Comparison of ENCODE assay signal across 1 cellular context in the genomic region with DNA sequence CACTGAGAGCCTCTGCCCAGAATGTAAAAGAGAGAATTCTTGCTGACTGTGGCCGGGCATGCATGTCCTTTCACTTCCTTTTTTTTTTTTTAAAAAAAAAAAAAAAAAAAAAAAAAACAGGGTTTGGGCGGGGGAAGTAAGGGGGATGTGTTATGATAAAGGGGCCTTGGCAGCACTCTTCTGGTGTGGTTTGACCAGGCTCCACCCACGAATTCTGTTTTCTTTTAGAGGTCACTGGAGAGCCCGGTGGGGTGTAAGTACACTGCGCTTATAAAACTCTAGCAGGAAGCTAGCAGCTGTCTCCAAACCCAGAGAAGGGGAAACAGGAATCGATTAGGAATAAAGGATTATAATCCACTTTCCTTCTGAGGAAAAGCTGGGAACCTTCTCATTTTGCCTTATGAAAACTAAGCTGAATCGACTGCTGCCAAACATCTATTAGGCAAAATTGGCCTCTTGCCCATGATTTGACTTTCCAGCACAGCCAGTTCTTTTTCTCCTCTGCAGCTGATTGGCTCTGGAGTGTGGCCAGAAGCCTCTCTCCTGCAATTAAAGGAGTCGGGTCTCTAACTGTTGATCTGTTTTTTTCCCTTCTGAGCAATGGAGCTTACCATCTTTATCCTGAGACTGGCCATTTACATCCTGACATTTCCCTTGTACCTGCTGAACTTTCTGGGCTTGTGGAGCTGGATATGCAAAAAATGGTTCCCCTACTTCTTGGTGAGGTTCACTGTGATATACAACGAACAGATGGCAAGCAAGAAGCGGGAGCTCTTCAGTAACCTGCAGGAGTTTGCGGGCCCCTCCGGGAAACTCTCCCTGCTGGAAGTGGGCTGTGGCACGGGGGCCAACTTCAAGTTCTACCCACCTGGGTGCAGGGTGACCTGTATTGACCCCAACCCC.
TF ChIP-seq lines count a peak whose summit lies in the region.

No MANE protein-coding gene starts in this region.

TF ChIP-seq in SK-N-SH treated with all-trans-retinoic acid at 6 μM for 48 hours, 23 proteins besides CTCF, POLR2A, EP300 and RAD21 (continued from another document):
- TF ChIP-seq CREB5 (CRISPR knock-in tag; IDR thresholded peaks at IDR 0.05; ENCODE audit: low read depth) (no peak), TCF4 (CRISPR knock-in tag; IDR thresholded peaks at IDR 0.05; ENCODE audit: borderline replicate concordance) (0 out of 2 replicates have a peak, but pooled peaks have one; percentile 9)
